29 cellular contexts compared by ENCODE assay signal in genomic region chr21:32381571-32381970, GRCh38. TPM values are rescaled to one million over a fixed set of nuclear protein-coding genes. Genes with fewer than 3 reads are reported as not detected.
DNase-seq lines count a peak whose midpoint lies in the region; ATAC-seq and TF ChIP-seq lines count a peak whose summit lies in the region.
"Had no signal": no experiment of that assay in that cellular context is flagged by ENCODE, and none has a peak within 500 bp of the region (broad histone marks: within the 10 kb centered on the region; RNA-seq: fewer than 3 reads in every experiment).

No MANE protein-coding gene starts in this region.

- dilution Hi-C loops in mammary epithelial cell (cut with HindIII; ENCODE audit: low sequenced_read_pairs) = no loop called here

- intact Hi-C loops in MCF 10A (cut with micrococcal nuclease) (no loop called here), mammary epithelial cell (cut with micrococcal nuclease) (no loop called here), esophagus muscularis mucosa (cut with DNase I) (no loop called here), ovary (cut with DNase I) (loop anchor here in 1 of 4 donors (10.0 kb wide), 1 partner anchor 87 kb away; the partner anchor contains the start of gene MRAP), aorta (cut with DNase I) (loop anchor here in 1 of 2 donors (5.0 kb wide), 1 partner anchor 54 kb away; no protein-coding TSS in a partner anchor)

- no peak overlapping the region for H2AFZ ChIP-seq in mammary epithelial cell (ENCODE audit: low read depth, low read length)

- no peaks in the 10 kb centered on the region for H3K27me3 Mint-ChIP-seq in MCF 10A (ENCODE audit: insufficient read depth, unreplicated experiment)
- H3K27me3 Mint-ChIP-seq: activated CD4-positive, alpha-beta memory T cell treated with anti-CD3 and anti-CD28 coated beads for 36 hours; T-helper 17 cell had no signal

- in situ Hi-C loops in mammary epithelial cell (cut with MboI; ENCODE audit: low sequenced_read_pairs in 2 of 2) = loop anchor here in 1 of 2 donors (25.0 kb wide), 1 partner anchor 356 kb away; the partner anchor contains the start of gene SYNJ1

- TF ChIP-seq EP300 in esophagus muscularis mucosa (IDR thresholded peaks at IDR 0.05) (no peak), ovary (IDR thresholded peaks at IDR 0.05) (no peak)

- CTCF ChIA-PET in MCF 10A (lab: Yijun Ruan, JAX) (interaction anchor here (1.4 kb wide), 1 partner anchor 9 kb away, joined by 3 read pairs; no protein-coding TSS in a partner anchor), mammary epithelial cell (lab: Charles Lee; ENCODE audit: low non-redundant PET) (no interaction called here)

- ATAC-seq in aorta (ENCODE audit: low FRiP score) = peak; percentile 27
- no peak for ATAC-seq in HG02759 (IDR thresholded peaks at IDR 0.05; ENCODE audit: unreplicated experiment)
- ATAC-seq: activated CD4-positive, CD25-positive, alpha-beta regulatory T cell treated with anti-CD3 and anti-CD28 coated beads, Interleukin-2, amount 50 U/mL, for 24 hours; left lung; T-helper 17 cell; upper lobe of right lung had no signal

- TF ChIP-seq CTCF in MCF 10A (IDR thresholded peaks at IDR 0.05; ENCODE audit: unreplicated experiment) (no peak), mammary epithelial cell (conservative IDR thresholded peaks at IDR 0.05 in 1 of 2, IDR thresholded peaks at IDR 0.05 in 1 of 2; ENCODE audit: extremely low read depth in 1 of 2, insufficient read depth in 1 of 2, low read depth in 1 of 2, low read length in 2 of 2) (no peak), esophagus muscularis mucosa (IDR thresholded peaks at IDR 0.05) (no peak), ovary (IDR thresholded peaks at IDR 0.05) (no peak)

- H3K36me3 Mint-ChIP-seq in MCF 10A (ENCODE audit: insufficient read depth, unreplicated experiment) = peaks cover 95% of the 10 kb centered on the region

- H3K9me3 ChIP-seq in mammary epithelial cell (replicated peaks; ENCODE audit: insufficient read depth, low read length) = no peaks in the 10 kb centered on the region
- H3K9me3 ChIP-seq in esophagus muscularis mucosa = no peaks in the 10 kb centered on the region
- H3K9me3 ChIP-seq in ovary = no peaks in the 10 kb centered on the region
- H3K9me3 ChIP-seq in aorta (ENCODE audit: control insufficient read depth, low read length) = no peaks in the 10 kb centered on the region
- H3K9me3 ChIP-seq: left lung, neutrophil, upper lobe of right lung had no signal

- 94% methylated on average over 6 of the region's 6 CpGs for whole genome bisulfite sequencing in mammary epithelial cell (ENCODE audit: low coverage, missing lambda C conversion rate)
- 61% methylated on average over 6 of the region's 6 CpGs for WGBS in esophagus muscularis mucosa
- 18 to 37% (median 33%) methylated on average over 6 of the region's 6 CpGs for WGBS in ovary, 3 donors
- 15 to 22% methylated on average over 6 of the region's 6 CpGs for WGBS in aorta, 2 donors

- no peak overlapping the region for H3K9ac ChIP-seq in mammary epithelial cell (ENCODE audit: insufficient read depth, low read length)

- H3K4me1 Mint-ChIP-seq in MCF 10A (ENCODE audit: insufficient read depth, unreplicated experiment) = peaks cover 13% of the 10 kb centered on the region
- H3K4me1 Mint-ChIP-seq: brain, CD14-positive monocyte had no signal

- no peak overlapping the region for H3K4me3 ChIP-seq in mammary epithelial cell (replicated peaks in 1 of 3; ENCODE audit: insufficient read depth in 1 of 3, low read depth in 2 of 3, low read length in 3 of 3)
- H3K4me3 ChIP-seq in esophagus muscularis mucosa = no peak overlapping the region
- H3K4me3 ChIP-seq in ovary = no peak overlapping the region
- H3K4me3 ChIP-seq in aorta (ENCODE audit: low read length in 2 of 2) = no peak overlapping the region
- H3K4me3 ChIP-seq: left lung, upper lobe of right lung had no signal

- BruUV-seq in MCF 10A (replicated peaks; lab: Mats Ljungman, UMichigan) (no TSS peak), mammary epithelial cell (replicated peaks; lab: Mats Ljungman, UMichigan) (no TSS peak)

- H3K4me2 ChIP-seq in mammary epithelial cell (ENCODE audit: insufficient read depth, low read depth, low read length) = no peak overlapping the region

- TF ChIP-seq POLR2A in esophagus muscularis mucosa (IDR thresholded peaks at IDR 0.05; ENCODE audit: low read depth) (no peak), ovary (IDR thresholded peaks at IDR 0.05) (no peak)

- H3K4me3 Mint-ChIP-seq in MCF 10A (ENCODE audit: unreplicated experiment) = no peak overlapping the region
- H3K4me3 Mint-ChIP-seq: activated CD4-positive, alpha-beta memory T cell treated with anti-CD3 and anti-CD28 coated beads for 36 hours; activated naive CD4-positive, alpha-beta T cell treated with anti-CD3 and anti-CD28 coated beads for 36 hours; brain; CD14-positive monocyte; T-helper 17 cell had no signal

- H3K27me3 ChIP-seq in mammary epithelial cell (ENCODE audit: insufficient read depth, low read length) (no peaks in the 10 kb centered on the region), esophagus muscularis mucosa (no peaks in the 10 kb centered on the region), ovary (no peaks in the 10 kb centered on the region), aorta (ENCODE audit: control insufficient read depth in 1 of 2, insufficient read depth in 2 of 2, low read length in 1 of 2) (no peaks in the 10 kb centered on the region)
- H3K27me3 ChIP-seq: left lung, neutrophil, upper lobe of right lung had no signal

- no peaks in the 10 kb centered on the region for H4K20me1 ChIP-seq in mammary epithelial cell (ENCODE audit: insufficient read depth, low read length)

- H3K9me3 Mint-ChIP-seq in MCF 10A (ENCODE audit: unreplicated experiment) = no peaks in the 10 kb centered on the region
- H3K9me3 Mint-ChIP-seq: activated CD4-positive, alpha-beta memory T cell treated with anti-CD3 and anti-CD28 coated beads for 36 hours; activated naive CD4-positive, alpha-beta T cell treated with anti-CD3 and anti-CD28 coated beads for 36 hours; brain; CD14-positive monocyte had no signal

- H3K27ac ChIP-seq in mammary epithelial cell (ENCODE audit: insufficient read depth, low read depth, low read length) (no peak overlapping the region), esophagus muscularis mucosa (replicated peaks in 1 of 4) (peak overlapping the region; percentile 64 to 78 (median 77)), ovary (peak overlapping the region; percentile 25 to 42), aorta (ENCODE audit: low read depth in 1 of 2, low read length in 2 of 2) (peak overlapping the region in 1 of 2 donors; percentile 94)
- H3K27ac ChIP-seq: left lung, neutrophil, upper lobe of right lung had no signal

- POLR2A ChIA-PET in MCF 10A (lab: Yijun Ruan, JAX) = interaction anchor here (1.1 kb wide), 1 partner anchor 9 kb away, joined by 3 read pairs; no protein-coding TSS in a partner anchor

- H3K36me3 ChIP-seq in mammary epithelial cell (ENCODE audit: insufficient read depth, low read length) = peaks cover 46% of the 10 kb centered on the region
- peaks cover 12 to 72% (median 63%) of the 10 kb centered on the region in 4 donors for H3K36me3 ChIP-seq in esophagus muscularis mucosa
- no peaks in the 10 kb centered on the region for H3K36me3 ChIP-seq in ovary
- H3K36me3 ChIP-seq in aorta (ENCODE audit: control insufficient read depth in 1 of 2, insufficient read depth in 2 of 2, low read length in 1 of 2) = peaks cover 3 to 4% of the 10 kb centered on the region in 2 donors
- H3K36me3 ChIP-seq: neutrophil had no signal

- H3K79me2 ChIP-seq in mammary epithelial cell (ENCODE audit: insufficient read depth, low read length) = peaks cover 98% of the 10 kb centered on the region

- H3K4me1 ChIP-seq in mammary epithelial cell (ENCODE audit: insufficient read depth, low read length) (peaks cover 6% of the 10 kb centered on the region), esophagus muscularis mucosa (peaks cover 17 to 41% (median 24%) of the 10 kb centered on the region in 4 donors), ovary (ENCODE audit: insufficient read depth) (peaks cover 6% of the 10 kb centered on the region), aorta (ENCODE audit: control insufficient read depth in 1 of 2, insufficient read depth in 2 of 2, low read length in 2 of 2) (peaks cover 0 to 7% of the 10 kb centered on the region in 2 donors)
- H3K4me1 ChIP-seq: left lung, upper lobe of right lung had no signal

- H3K27ac Mint-ChIP-seq in MCF 10A (ENCODE audit: low read depth, unreplicated experiment) = peak overlapping the region; percentile 51
- H3K27ac Mint-ChIP-seq: activated CD4-positive, alpha-beta memory T cell treated with anti-CD3 and anti-CD28 coated beads for 36 hours; activated naive CD4-positive, alpha-beta T cell treated with anti-CD3 and anti-CD28 coated beads for 36 hours; T-helper 17 cell had no signal

- DNase-seq in MCF 10A (ENCODE audit: unreplicated experiment) = no peak
- no peak for DNase-seq in mammary epithelial cell
- no peak for DNase-seq in esophagus muscularis mucosa (ENCODE audit: extremely low spot score)
- DNase-seq in ovary = no peak
- DNase-seq in aorta = no peak
- DNase-seq in retina = no peak
- no peak for DNase-seq in NCI-H2227 treated with DMSO at 0.1 percent for 48 hours (lab: John Stamatoyannopoulos, UW)
- DNase-seq: 8988T; activated CD4-positive, alpha-beta memory T cell treated with anti-CD3 and anti-CD28 coated beads for 36 hours; activated naive CD4-positive, alpha-beta T cell treated with anti-CD3 and anti-CD28 coated beads for 36 hours; DMS79; effector CD8-positive, alpha-beta T cell; erythroblast; GOT3; head of caudate nucleus; islet precursor cell; left lung; mesendoderm; NCI-H1694 treated with DMSO at 0.1 percent for 48 hours; NCI-H510A treated with DMSO at 0.1 percent for 48 hours; stimulated activated naive CD4-positive, alpha-beta T cell; T-helper 17 cell; upper lobe of right lung had no signal

RNA-seq across cellular contexts. Expression of gene URB1, which starts 11.2 kb away (rescaled TPM):
- total RNA-seq in MCF 10A (2022) (32.3 and 43.5 TPM in 2 replicates), mammary epithelial cell (10 to 100 TPM; 32.2 to 36.4 TPM), esophagus muscularis mucosa (10 to 100 TPM; 14.1 to 31.0 (median 22.4) TPM), ovary (10 to 100 TPM; 14.4 to 29.6 (median 19.6) TPM), aorta (10 to 100 TPM; 21.2 to 34.2 TPM)
- polyA plus RNA-seq in mammary epithelial cell (12.5 TPM), ovary (1 to 10 TPM; 7.6 to 9.1 TPM), aorta (1 to 10 TPM; 2.0 to 4.7 TPM)
- 44.7 TPM for polyA minus RNA-seq in mammary epithelial cell

RNA-seq across cellular contexts. Expression of gene EVA1C, which starts 30.9 kb away (rescaled TPM):
- total RNA-seq in MCF 10A (2022) (16.8 and 22.2 TPM in 2 replicates), mammary epithelial cell (10 to 100 TPM; 11.7 to 28.4 TPM), esophagus muscularis mucosa (10 to 100 TPM; 49.8 to 86.6 (median 64.6) TPM), ovary (100 to 1,000 TPM in 1 of 7 donors, 10 to 100 TPM in 6; 27.1 to 156 (median 49.6) TPM), aorta (10 to 100 TPM; 48.6 to 72.6 TPM)
- polyA plus RNA-seq in mammary epithelial cell (22.2 TPM), ovary (10 to 100 TPM; 29.9 to 46.6 TPM), aorta (100 to 1,000 TPM in 1 of 2 donors, 10 to 100 TPM in 1; 40.9 to 105 TPM)
- polyA minus RNA-seq in mammary epithelial cell = 5.7 TPM
- total RNA-seq: OCI-LY7 had no signal
